ENCODE assay signal across 24 cellular contexts in genomic region chr2:14047491-14047890, GRCh38.
"Had no signal": no experiment of that assay in that cellular context is flagged by ENCODE, and none has a peak within 500 bp of the region (broad histone marks: within the 10 kb centered on the region; RNA-seq: fewer than 3 reads in every experiment).

No MANE protein-coding gene starts in this region.

- H3K36me3 ChIP-seq: colonic mucosa, esophagus muscularis mucosa, esophagus squamous epithelium, gastrocnemius medialis, gastroesophageal sphincter, heart left ventricle, heart right ventricle had no signal

- H3K9me3 ChIP-seq: colonic mucosa, esophagus muscularis mucosa, esophagus squamous epithelium, gastrocnemius medialis, gastroesophageal sphincter, heart left ventricle had no signal

- H3K4me3 ChIP-seq: colonic mucosa, coronary artery, dorsolateral prefrontal cortex, esophagus muscularis mucosa, esophagus squamous epithelium, gastrocnemius medialis, gastroesophageal sphincter, heart left ventricle, heart right ventricle had no signal

- H3K4me1 ChIP-seq: colonic mucosa, esophagus muscularis mucosa, esophagus squamous epithelium, foreskin keratinocyte, gastrocnemius medialis, gastroesophageal sphincter, heart left ventricle, heart right ventricle had no signal

- ATAC-seq: effector memory CD8-positive, alpha-beta T cell; esophagus mucosa; foreskin keratinocyte; gastrocnemius medialis; gastroesophageal sphincter; heart left ventricle; heart right ventricle had no signal

- H3K27ac ChIP-seq: colonic mucosa, coronary artery, dorsolateral prefrontal cortex, epithelial cell of prostate, esophagus muscularis mucosa, esophagus squamous epithelium, foreskin keratinocyte, gastrocnemius medialis, gastroesophageal sphincter, heart left ventricle, heart right ventricle had no signal

- DNase-seq: colonic mucosa; cortex of kidney; dermis blood vessel endothelial cell; dorsolateral prefrontal cortex; effector CD4-positive, alpha-beta T cell; effector CD8-positive, alpha-beta T cell; effector memory CD4-positive, alpha-beta T cell; effector memory CD8-positive, alpha-beta T cell; endodermal cell; erythroblast; esophagus squamous epithelium; foreskin fibroblast; foreskin keratinocyte; foreskin melanocyte; gastrocnemius medialis; glutamatergic neuron; head of caudate nucleus; heart left ventricle; heart right ventricle had no signal

- H3K27me3 ChIP-seq: colonic mucosa, dorsolateral prefrontal cortex, esophagus muscularis mucosa, esophagus squamous epithelium, foreskin keratinocyte, gastrocnemius medialis, gastroesophageal sphincter, heart left ventricle, heart right ventricle had no signal
